ENCODE assay signal across 9 cellular contexts in the genomic region with DNA sequence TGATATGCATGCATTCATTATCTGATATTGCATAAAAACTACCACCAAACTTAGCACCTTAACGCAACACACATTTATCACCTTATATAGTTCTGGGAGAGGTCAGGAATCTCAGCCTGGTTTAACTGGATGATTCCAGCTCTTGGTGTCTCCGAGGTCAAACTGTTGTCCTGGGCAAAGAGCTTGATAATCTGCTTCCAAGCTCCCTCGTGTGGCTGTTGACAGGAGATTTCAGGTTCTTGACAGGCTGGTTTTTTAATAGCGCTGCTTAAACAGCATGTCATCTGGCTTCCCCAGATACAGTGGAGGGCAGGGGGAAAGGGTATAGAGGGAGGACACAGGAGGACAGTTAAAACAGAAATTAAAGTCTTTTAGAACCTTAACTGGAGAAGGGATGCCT.
DNase-seq lines count a peak whose midpoint lies in the region; ATAC-seq and TF ChIP-seq lines count a peak whose summit lies in the region.
"Had no signal": no experiment of that assay in that cellular context is flagged by ENCODE, and none has a peak within 500 bp of the region (broad histone marks: within the 10 kb centered on the region; RNA-seq: fewer than 3 reads in every experiment).

No MANE protein-coding gene starts in this region.

- H3K9me3 Mint-ChIP-seq in type B pancreatic cell (no peaks in the 10 kb centered on the region), natural killer cell (peaks cover 9 to 10% of the 10 kb centered on the region in 2 donors)

- peak in 4 of 6 experiments; percentile 12 to 71 (median 67) for TF ChIP-seq CTCF in Peyer's patch (IDR thresholded peaks at IDR 0.05)
- peak; percentile 64 for TF ChIP-seq CTCF in type B pancreatic cell (conservative IDR thresholded peaks at IDR 0.05)
- TF ChIP-seq CTCF in natural killer cell (IDR thresholded peaks at IDR 0.05), result no peak

- intact Hi-C loops in left ventricle myocardium superior (cut with micrococcal nuclease), result no loop called here
- intact Hi-C loops in natural killer cell (cut with micrococcal nuclease), result no loop called here

- no peak overlapping the region for H3K27ac ChIP-seq in Peyer's patch

- no peak overlapping the region for H3K4me3 ChIP-seq in Peyer's patch

- DNase-seq in SIG-M5 treated with dmso at 0.1 percent for 504 hours (lab: John Stamatoyannopoulos, UW; ENCODE audit: unreplicated experiment) (peak; percentile 36), SIG-M5 (lab: John Stamatoyannopoulos, UW) (no peak), Peyer's patch (peak in 1 of 3 donors; percentile 65), left ventricle myocardium superior (no peak), type B pancreatic cell (ENCODE audit: extremely low spot score, unreplicated experiment) (no peak), natural killer cell (no peak), SKM-1 treated with dmso at 0.1 percent for 144 hours (lab: John Stamatoyannopoulos, UW; ENCODE audit: unreplicated experiment) (no peak)
- DNase-seq in stimulated activated naive CD8-positive, alpha-beta T cell treated with anti-CD3 and anti-CD28 coated beads, Interleukin-15, Interleukin-2, amounts not matched to agents 100 U/mL and 50 U/mL, for 24 hours, result no peak
- DNase-seq: naive thymus-derived CD8-positive, alpha-beta T cell had no signal

- no peak overlapping the region for H3K4me3 Mint-ChIP-seq in type B pancreatic cell
- H3K4me3 Mint-ChIP-seq in natural killer cell, result no peak overlapping the region
- H3K4me3 Mint-ChIP-seq: naive thymus-derived CD8-positive, alpha-beta T cell had no signal

- no peaks in the 10 kb centered on the region for H3K36me3 ChIP-seq in Peyer's patch

- H3K4me1 Mint-ChIP-seq in type B pancreatic cell (ENCODE audit: unreplicated experiment) (peaks cover 6% of the 10 kb centered on the region), natural killer cell (no peaks in the 10 kb centered on the region)
- H3K4me1 Mint-ChIP-seq: naive thymus-derived CD8-positive, alpha-beta T cell had no signal

- no peaks in the 10 kb centered on the region for H3K27me3 ChIP-seq in Peyer's patch

- H3K27me3 Mint-ChIP-seq in type B pancreatic cell, result no peaks in the 10 kb centered on the region
- no peaks in the 10 kb centered on the region for H3K27me3 Mint-ChIP-seq in natural killer cell (ENCODE audit: low read depth in 2 of 2)
- H3K27me3 Mint-ChIP-seq: naive thymus-derived CD8-positive, alpha-beta T cell had no signal

- H3K4me1 ChIP-seq in Peyer's patch, result peaks cover 0 to 6% (median 0%) of the 10 kb centered on the region in 4 donors

- no peaks in the 10 kb centered on the region for H3K36me3 Mint-ChIP-seq in type B pancreatic cell
- H3K36me3 Mint-ChIP-seq in natural killer cell, result no peaks in the 10 kb centered on the region
- H3K36me3 Mint-ChIP-seq: naive thymus-derived CD8-positive, alpha-beta T cell had no signal

- ATAC-seq in left ventricle myocardium superior (peak; percentile 85), natural killer cell (no peak)
- no peak for ATAC-seq in stimulated activated naive CD8-positive, alpha-beta T cell treated with anti-CD3 and anti-CD28 coated beads, Interleukin-15, Interleukin-2, amounts not matched to agents 100 U/mL and 50 U/mL, for 24 hours
- ATAC-seq: naive thymus-derived CD8-positive, alpha-beta T cell had no signal

- no peaks in the 10 kb centered on the region for H3K9me3 ChIP-seq in Peyer's patch

- H3K27ac Mint-ChIP-seq in type B pancreatic cell, result no peak overlapping the region
- no peak overlapping the region for H3K27ac Mint-ChIP-seq in natural killer cell
- H3K27ac Mint-ChIP-seq: naive thymus-derived CD8-positive, alpha-beta T cell had no signal

- TF ChIP-seq POLR2A in Peyer's patch (IDR thresholded peaks at IDR 0.05), result no peak
